In the genomic region with DNA sequence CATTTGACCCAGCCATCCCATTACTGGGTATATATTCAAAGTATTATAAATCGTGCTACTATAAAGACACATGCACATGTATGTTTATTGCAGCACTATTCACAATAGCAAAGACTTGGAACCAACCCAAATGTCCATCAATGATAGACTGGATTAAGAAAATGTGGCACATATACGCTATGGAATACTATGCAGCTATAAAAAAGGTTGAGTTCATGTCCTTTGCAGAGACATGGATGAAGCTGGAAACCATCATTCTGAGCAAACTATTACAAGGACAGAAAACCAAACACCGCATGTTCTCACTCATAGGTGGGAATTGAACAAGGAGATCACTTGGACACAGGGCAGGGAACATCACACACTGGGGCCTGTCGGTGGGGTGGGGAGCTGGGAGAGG, we compare ENCODE assay signal across 1 cellular context. TPM values are rescaled to one million over a fixed set of nuclear protein-coding genes. Genes with fewer than 3 reads are reported as not detected.
"Had no signal": no experiment of that assay in that cellular context is flagged by ENCODE, and none has a peak within 500 bp of the region (broad histone marks: within the 10 kb centered on the region; RNA-seq: fewer than 3 reads in every experiment).

No MANE protein-coding gene starts in this region.

RNA-seq across cellular contexts. Expression of a gene that starts 31.9 kb away (rescaled TPM):
- total RNA-seq: G401 had no signal
